Comparison of ENCODE assay signal across 28 cellular contexts in genomic region chr1:25763493-25763892, GRCh38.
"Had no signal": no experiment of that assay in that cellular context is flagged by ENCODE, and none has a peak within 500 bp of the region (broad histone marks: within the 10 kb centered on the region; RNA-seq: fewer than 3 reads in every experiment).

No MANE protein-coding gene starts in this region.

- H3K4me3 ChIP-seq: esophagus squamous epithelium, heart right ventricle, left lung, lung, neural progenitor cell, ovary, right lobe of liver, thoracic aorta, tibial nerve, upper lobe of right lung, uterus had no signal

- H3K9me3 ChIP-seq: esophagus squamous epithelium, heart right ventricle, left lung, ovary, right lobe of liver, thoracic aorta, tibial nerve, upper lobe of right lung, uterus had no signal

- H3K27ac ChIP-seq: esophagus squamous epithelium, heart right ventricle, left lung, neural progenitor cell, ovary, right lobe of liver, thoracic aorta, tibial nerve, upper lobe of right lung, uterus had no signal

- H3K36me3 ChIP-seq: neural progenitor cell, ovary, right lobe of liver, thoracic aorta, upper lobe of right lung, uterus had no signal

- H3K9ac ChIP-seq: neural progenitor cell had no signal

- H2AFZ ChIP-seq: neural progenitor cell had no signal

- H3K4me1 ChIP-seq: left lung, upper lobe of right lung, uterus had no signal

- DNase-seq: cerebellar nuclear complex; cortex of kidney; effector memory CD8-positive, alpha-beta T cell; erythroblast; esophagus squamous epithelium; foreskin melanocyte; glutamatergic neuron; heart right ventricle; hippocampal formation; left cardiac atrium; mesenchymal stem cell; nucleus accumbens; ovary; posterior cingulate gyrus; retina; right lobe of liver; small intestine; stimulated activated CD4-positive, alpha-beta T cell treated with anti-CD3 and anti-CD28 coated beads, Interleukin-15, amount 100 ng/mL, for 24 hours; stimulated activated CD4-positive, alpha-beta T cell treated with anti-CD3 and anti-CD28 coated beads, Interleukin-2, amount 100 ng/mL, for 48 hours; stimulated activated naive B cell treated with anti-CD40 and anti-IgM and Interleukin-4, amounts not matched to agents 10 μg/mL and 1 μg/mL and 100 μg/mL, for 72 hours; upper lobe of right lung; uterus had no signal

- H3K4me2 ChIP-seq: neural progenitor cell had no signal

- ATAC-seq: effector memory CD8-positive, alpha-beta T cell; left lung; natural killer cell treated with Interleukin-12 subunit alpha and Interleukin-12 subunit beta and Interleukin-15 and Interleukin-18, amount 100 ng/mL, for 72 hours; right lobe of liver; stimulated activated naive B cell treated with anti-CD40 and anti-IgM and Interleukin-4, amounts not matched to agents 10 μg/mL and 1 μg/mL and 100 μg/mL, for 72 hours; upper lobe of right lung had no signal

- H3K27me3 ChIP-seq: esophagus squamous epithelium, heart right ventricle, left lung, neural progenitor cell, ovary, right lobe of liver, tibial nerve, upper lobe of right lung, uterus had no signal
